Comparison of ENCODE assay signal across 8 cellular contexts in genomic region chr9:14993061-14993800, GRCh38.
A peak's percentile ranks its signal among the peaks of the same experiment; 100 is the strongest.
DNase-seq lines count a peak whose midpoint lies in the region; ATAC-seq, FAIRE-seq and TF ChIP-seq lines count a peak whose summit lies in the region.

No MANE protein-coding gene starts in this region.

- DNase-seq in A549 (ENCODE audit: low read depth in 1 of 2, low spot score in 1 of 2): peak; percentile 33 to 53
- DNase-seq in NT2/D1 (ENCODE audit: low read depth, low spot score): peak; percentile 95
- peak; percentile 21 for DNase-seq in activated T-helper 9 cell treated with anti-CD3 and anti-CD28 coated beads, Interleukin-2, amount 50 U/mL, for 16 hours (ENCODE audit: low read depth)
- peak; percentile 84 for DNase-seq in fibroblast of villous mesenchyme (ENCODE audit: low read depth)
- DNase-seq in naive thymus-derived CD8-positive, alpha-beta T cell: peak in 8 of 10 donors; percentile 8 to 60 (median 22)
- peak; percentile 12 for DNase-seq in stimulated activated naive CD4-positive, alpha-beta T cell treated with Interleukin-2 at 50 U/mL for 16 hours (lab: John Stamatoyannopoulos, UW)
- no peak for DNase-seq in Calu3

- H3K4me3 ChIP-seq in A549: peak overlapping the region; percentile 52
- peak overlapping the region; percentile 25 for H3K4me3 ChIP-seq in HEK293 (ENCODE audit: low read depth, low read length)
- H3K4me3 ChIP-seq in NT2/D1 (ENCODE audit: insufficient read length, low read depth): peak overlapping the region; percentile 82
- H3K4me3 ChIP-seq in fibroblast of villous mesenchyme (ENCODE audit: low read depth, low read length): peak overlapping the region; percentile 75

- H3K36me3 ChIP-seq in HEK293 (ENCODE audit: control insufficient read depth in 2 of 2, insufficient read depth in 1 of 2, low read length in 2 of 2): no peaks in the 10 kb centered on the region
- H3K36me3 ChIP-seq in NT2/D1 (ENCODE audit: insufficient read depth, insufficient read length, low read length): no peaks in the 10 kb centered on the region

- peaks cover 16% of the 10 kb centered on the region; the same call in 2 of the 3 replicates for H3K9me3 ChIP-seq in A549
- H3K9me3 ChIP-seq in HEK293 (ENCODE audit: control insufficient read depth, insufficient read depth, low read depth, low read length): no peaks in the 10 kb centered on the region
- H3K9me3 ChIP-seq in NT2/D1 (ENCODE audit: insufficient read depth, low read length): no peaks in the 10 kb centered on the region

- H3K27me3 ChIP-seq in NT2/D1 (ENCODE audit: insufficient read depth, insufficient read length): no peaks in the 10 kb centered on the region

- H3K27ac Mint-ChIP-seq in naive thymus-derived CD8-positive, alpha-beta T cell: peak overlapping the region in 8 of 10 donors; percentile 20 to 78 (median 46)
- H3K27ac Mint-ChIP-seq in Calu3 (ENCODE audit: unreplicated experiment): no peak overlapping the region

- peak overlapping the region; percentile 82 for H3K4me2 ChIP-seq in A549

- 32% methylated on average over 29 of the region's 49 CpGs for WGBS in A549 (ENCODE audit: missing lambda C conversion rate)

- CTCF ChIA-PET in A549 (lab: Yijun Ruan, JAX) (no interaction called here), HEK293 (lab: Yijun Ruan, JAX) (interaction anchor here (0.7 kb wide), 1 partner anchor 110 kb away, joined by 3 read pairs; no protein-coding TSS in a partner anchor), Calu3 (lab: Charles Lee) (no interaction called here)

- H3K9ac ChIP-seq in NT2/D1 (ENCODE audit: insufficient read length, low read depth): peak overlapping the region; percentile 83

- H3K4me1 ChIP-seq in A549 (no peaks in the 10 kb centered on the region), HEK293 (ENCODE audit: control insufficient read depth, insufficient read depth, low read length) (no peaks in the 10 kb centered on the region), NT2/D1 (ENCODE audit: insufficient read depth, insufficient read length) (peaks cover 3% of the 10 kb centered on the region)

- FAIRE-seq in A549 (lab: Jason Lieb, UNC): no peak

- no peak for TF ChIP-seq RAD21 in A549 (conservative IDR thresholded peaks at IDR 0.05 in 1 of 2, IDR thresholded peaks at IDR 0.05 in 1 of 2)

- no peak for TF ChIP-seq POLR2A in A549 (IDR thresholded peaks at IDR 0.05; ENCODE audit: low read length)

- peak overlapping the region; percentile 68 to 89 (median 84) for H3K4me3 Mint-ChIP-seq in naive thymus-derived CD8-positive, alpha-beta T cell
- no peak overlapping the region for H3K4me3 Mint-ChIP-seq in Calu3 (ENCODE audit: low read depth, unreplicated experiment)

- POLR2A ChIA-PET in A549 (lab: Yijun Ruan, JAX) (no interaction called here), HEK293 (lab: Yijun Ruan, JAX) (no interaction called here)
- POLR2A ChIA-PET in naive thymus-derived CD8-positive, alpha-beta T cell (lab: Charles Lee): no interaction called here

- ATAC-seq in A549: peak; percentile 76 to 95
- peak; percentile 43 to 55 for ATAC-seq in naive thymus-derived CD8-positive, alpha-beta T cell

- peaks cover 0 to 14% (median 0%) of the 10 kb centered on the region in 5 donors for H3K27me3 Mint-ChIP-seq in naive thymus-derived CD8-positive, alpha-beta T cell
- H3K27me3 Mint-ChIP-seq in Calu3 (ENCODE audit: unreplicated experiment): peaks cover 28% of the 10 kb centered on the region

- H3K9me3 Mint-ChIP-seq in naive thymus-derived CD8-positive, alpha-beta T cell: peaks cover 0 to 7% (median 0%) of the 10 kb centered on the region in 9 donors
- H3K9me3 Mint-ChIP-seq in Calu3 (ENCODE audit: low read depth, unreplicated experiment): no peaks in the 10 kb centered on the region

- H3K4me1 Mint-ChIP-seq in naive thymus-derived CD8-positive, alpha-beta T cell: peaks cover 16 to 32% (median 28%) of the 10 kb centered on the region in 4 donors
- no peaks in the 10 kb centered on the region for H3K4me1 Mint-ChIP-seq in Calu3 (ENCODE audit: low read depth, unreplicated experiment)

- no peaks in the 10 kb centered on the region for H3K36me3 Mint-ChIP-seq in naive thymus-derived CD8-positive, alpha-beta T cell
- H3K36me3 Mint-ChIP-seq in Calu3 (ENCODE audit: insufficient read depth, unreplicated experiment): no peaks in the 10 kb centered on the region

- intact Hi-C loops in Calu3 (cut with micrococcal nuclease; ENCODE audit: unreplicated experiment): no loop called here

- TF ChIP-seq CTCF in A549 (IDR thresholded peaks at IDR 0.05) (no peak), HEK293 (tag by site-specific recombination; IDR thresholded peaks at IDR 0.05) (no peak), fibroblast of villous mesenchyme (IDR thresholded peaks at IDR 0.05; ENCODE audit: insufficient read depth, low read depth, low read length) (no peak), Calu3 (IDR thresholded peaks at IDR 0.05; ENCODE audit: unreplicated experiment) (no peak)

- BruUV-seq in Calu3 (replicated peaks; lab: Mats Ljungman, UMichigan): no TSS peak

- H3K27ac ChIP-seq in A549 (peak overlapping the region in 1 of 2 experiments; percentile 40; a peak in 2 of 6 replicates), HEK293 (ENCODE audit: extremely low read depth, low read depth, low read length) (no peak overlapping the region; the same call in 1 of the 2 replicates)

- TF ChIP-seq EP300 in A549 (IDR thresholded peaks at IDR 0.05): no peak

TF ChIP-seq in A549, 52 proteins besides CTCF, POLR2A, EP300 and RAD21 (continues in another document):
- TF ChIP-seq REST (IDR thresholded peaks at IDR 0.05) (no peak), TP53 (CRISPR knock-in tag; IDR thresholded peaks at IDR 0.05) (no peak), RNF2 (IDR thresholded peaks at IDR 0.05; ENCODE audit: borderline replicate concordance, low read depth) (no peak), FOXS1 (CRISPR knock-in tag; IDR thresholded peaks at IDR 0.05) (no peak), ZC3H11A (IDR thresholded peaks at IDR 0.05) (no peak), RFX5 (IDR thresholded peaks at IDR 0.05) (no peak)

TF ChIP-seq in HEK293, 187 proteins besides CTCF, POLR2A, EP300 and RAD21 (continues in another document):
- no peak for TF ChIP-seq ZNF362 (tag by site-specific recombination; IDR thresholded peaks at IDR 0.05)
- no peak for TF ChIP-seq ZNF449 (tag by site-specific recombination; IDR thresholded peaks at IDR 0.05)
- no peak for TF ChIP-seq SP7 (tag by site-specific recombination; IDR thresholded peaks at IDR 0.05)
- no peak for TF ChIP-seq ZFP41 (tag by site-specific recombination; IDR thresholded peaks at IDR 0.05; ENCODE audit: borderline replicate concordance)
- TF ChIP-seq PRDM4 (tag by site-specific recombination; IDR thresholded peaks at IDR 0.05): no peak

Comparison
In these comparisons a context has a peak if more than half of its experiments do, and no peak if none do; other contexts are left out.
1. H3K4me3 ChIP-seq: peak in every context shown above with its lines; median percentile 82 in NT2/D1; 75 in fibroblast of villous mesenchyme; 52 in A549; 25 in HEK293.